Comparison of ENCODE assay signal across 6 cellular contexts in genomic region chr16:2205967-2206313, GRCh38. TPM values are rescaled to one million over a fixed set of nuclear protein-coding genes. Genes with fewer than 3 reads are reported as not detected.
A peak's percentile ranks its signal among the peaks of the same experiment; 100 is the strongest.
DNase-seq lines count a peak whose midpoint lies in the region; ATAC-seq, FAIRE-seq and TF ChIP-seq lines count a peak whose summit lies in the region.

No MANE protein-coding gene starts in this region.

- FAIRE-seq in bronchial epithelial cell (lab: Jason Lieb, UNC) = no peak

- H3K27me3 ChIP-seq in BLaER1 = peaks cover 12% of the 10 kb centered on the region; the same call in 1 of the 2 replicates
- H3K27me3 ChIP-seq in bronchial epithelial cell (ENCODE audit: control insufficient read depth, insufficient read depth, low read length) = no peaks in the 10 kb centered on the region

- H3K4me3 ChIP-seq in BLaER1 (peak overlapping the region; percentile 83), bronchial epithelial cell (ENCODE audit: low read depth, low read length) (peak overlapping the region; percentile 65)

- H3K4me1 ChIP-seq in BLaER1 = peaks cover 24% of the 10 kb centered on the region

- H3K27ac ChIP-seq in BLaER1 = peak overlapping the region; percentile 99

- no peak for DNase-seq in bronchial epithelial cell (ENCODE audit: low read depth)
- DNase-seq in omental fat pad (ENCODE audit: low spot score) = no peak
- no peak for DNase-seq in activated gamma-delta T cell treated with Interleukin-2 at 50 U/mL for 16 hours
- DNase-seq in putamen (ENCODE audit: low spot score) = no peak

- no peak for TF ChIP-seq CTCF in bronchial epithelial cell (IDR thresholded peaks at IDR 0.05; ENCODE audit: insufficient read depth, low read length, severe bottlenecking)
- no peak for TF ChIP-seq CTCF in omental fat pad (IDR thresholded peaks at IDR 0.05)

- H3K9me3 ChIP-seq in BLaER1 = no peaks in the 10 kb centered on the region

- H4K20me1 ChIP-seq in BLaER1 = peaks cover 21% of the 10 kb centered on the region

- H3K36me3 ChIP-seq in BLaER1 = peaks cover 44% of the 10 kb centered on the region
- peaks cover 15% of the 10 kb centered on the region for H3K36me3 ChIP-seq in bronchial epithelial cell (ENCODE audit: control insufficient read depth, insufficient read depth, low read length)

- peak overlapping the region; percentile 97 for H3K9ac ChIP-seq in BLaER1

- peak; percentile 6 for ATAC-seq in HG02970 (IDR thresholded peaks at IDR 0.05; ENCODE audit: low FRiP score, unreplicated experiment)
- peak; percentile 15 for ATAC-seq in omental fat pad (ENCODE audit: low FRiP score)

- peak overlapping the region; percentile 100 for H3K4me2 ChIP-seq in BLaER1

RNA-seq across cellular contexts. Expression of gene MLST8, which starts 0.7 kb away (rescaled TPM):
- total RNA-seq in bronchial epithelial cell = 10.9 and 11.6 TPM in 2 replicates
- total RNA-seq in omental fat pad = 10 to 100 TPM; 29.8 to 44.6 (median 34.6) TPM

RNA-seq across cellular contexts. Expression of gene BRICD5, which starts 4.7 kb away (rescaled TPM):
- total RNA-seq in bronchial epithelial cell (0.53 and 1.2 TPM in 2 replicates), omental fat pad (10 to 100 TPM in 1 of 4 donors, 1 to 10 TPM in 3; 1.5 to 10.1 (median 4.3) TPM)

RNA-seq across cellular contexts. Expression of gene PGP, which starts 8.7 kb away (rescaled TPM):
- total RNA-seq in bronchial epithelial cell = 9.1 and 9.5 TPM in 2 replicates
- total RNA-seq in omental fat pad = 10 to 100 TPM in 1 of 4 donors, 1 to 10 TPM in 3; 8.1 to 10.4 (median 9.6) TPM

RNA-seq across cellular contexts. Expression of gene CASKIN1, which starts 9.5 kb away (rescaled TPM):
- total RNA-seq in bronchial epithelial cell (under 0.01 and 1.8 TPM in 2 replicates), omental fat pad (under 1 TPM; 0.12 to 0.19 (median 0.14) TPM)

RNA-seq across cellular contexts. Expression of gene E4F1, which starts 17.5 kb away (rescaled TPM):
- total RNA-seq in bronchial epithelial cell = 26.6 and 34.4 TPM in 2 replicates
- total RNA-seq in omental fat pad = 10 to 100 TPM; 18.3 to 39.6 (median 25.7) TPM
